ENCODE assay signal across 15 cellular contexts in the genomic region with DNA sequence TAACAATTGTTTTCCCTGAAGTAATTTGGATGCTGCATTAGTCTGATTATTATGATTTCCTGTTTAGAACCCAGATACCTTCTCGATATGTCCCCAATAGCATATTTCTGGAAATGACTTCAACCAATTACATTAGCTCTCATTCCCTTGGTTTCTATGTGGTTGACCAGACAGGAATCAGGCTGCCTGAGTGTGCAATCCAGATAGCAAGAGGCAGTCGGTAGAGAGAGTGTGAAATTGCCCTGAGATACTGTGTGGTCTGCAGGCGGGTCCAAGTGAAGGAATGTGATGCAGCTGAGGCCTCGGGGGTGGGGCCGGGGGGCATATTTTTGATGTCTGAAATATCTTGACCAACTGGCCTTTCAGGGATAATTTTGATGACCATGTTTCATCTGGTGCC.
A peak's percentile ranks its signal among the peaks of the same experiment; 100 is the strongest.
DNase-seq lines count a peak whose midpoint lies in the region; ATAC-seq and TF ChIP-seq lines count a peak whose summit lies in the region.
"Had no signal": no experiment of that assay in that cellular context is flagged by ENCODE, and none has a peak within 500 bp of the region (broad histone marks: within the 10 kb centered on the region; RNA-seq: fewer than 3 reads in every experiment).

No MANE protein-coding gene starts in this region.

- H3K4me3 Mint-ChIP-seq in immature natural killer cell: no peak overlapping the region
- H3K4me3 Mint-ChIP-seq: B cell had no signal

- peak overlapping the region; percentile 5 for H3K18ac ChIP-seq in neuronal stem cell (ENCODE audit: low read length)

- no peak overlapping the region for H3K23ac ChIP-seq in neuronal stem cell (ENCODE audit: low read depth, low read length, poor library complexity)

- H2AK5ac ChIP-seq in neuronal stem cell (ENCODE audit: low read depth, low read length): no peak overlapping the region

- no TSS peak for BruUV-seq in PC-3 (replicated peaks; lab: Mats Ljungman, UMichigan)
- no TSS peak for BruUV-seq in mammary epithelial cell (replicated peaks; lab: Mats Ljungman, UMichigan)

- no peaks in the 10 kb centered on the region for H3K79me2 ChIP-seq in PC-3 (ENCODE audit: low read length)
- H3K79me2 ChIP-seq in mammary epithelial cell (ENCODE audit: insufficient read depth, low read length): no peaks in the 10 kb centered on the region
- no peaks in the 10 kb centered on the region for H3K79me2 ChIP-seq in Karpas-422 (ENCODE audit: low read length)

- H2BK15ac ChIP-seq in neuronal stem cell (ENCODE audit: low read length): no peak overlapping the region

- H3K27me3 ChIP-seq in PC-3 (ENCODE audit: low read length): no peaks in the 10 kb centered on the region
- no peaks in the 10 kb centered on the region for H3K27me3 ChIP-seq in mammary epithelial cell (ENCODE audit: insufficient read depth, low read length)
- H3K27me3 ChIP-seq in neuronal stem cell (ENCODE audit: control insufficient read depth in 3 of 3, insufficient read depth in 3 of 3, low read depth in 1 of 3, low read length in 3 of 3): no peaks in the 10 kb centered on the region
- H3K27me3 ChIP-seq in Karpas-422 (ENCODE audit: low read length): no peaks in the 10 kb centered on the region
- H3K27me3 ChIP-seq: upper lobe of right lung had no signal

- no peak for ATAC-seq in PC-3
- ATAC-seq: upper lobe of right lung had no signal

- no peak overlapping the region for H2BK120ac ChIP-seq in neuronal stem cell (ENCODE audit: low read depth, low read length)

- H3K4me1 ChIP-seq in PC-3 (ENCODE audit: insufficient read depth, low read length): peaks cover 44% of the 10 kb centered on the region
- peaks cover 52% of the 10 kb centered on the region for H3K4me1 ChIP-seq in mammary epithelial cell (ENCODE audit: insufficient read depth, low read length)
- peaks cover 23 to 31% of the 10 kb centered on the region in 2 donors for H3K4me1 ChIP-seq in neuronal stem cell (ENCODE audit: control insufficient read depth in 2 of 2, insufficient read depth in 1 of 2, low read depth in 1 of 2, low read length in 2 of 2)
- H3K4me1 ChIP-seq in Karpas-422 (ENCODE audit: low read length): peaks cover 53% of the 10 kb centered on the region
- H3K4me1 ChIP-seq: prostate gland had no signal

- H3K9me3 ChIP-seq in PC-3 (ENCODE audit: low read length) (no peaks in the 10 kb centered on the region), mammary epithelial cell (replicated peaks; ENCODE audit: insufficient read depth, low read length) (no peaks in the 10 kb centered on the region), neuronal stem cell (replicated peaks in 1 of 2; ENCODE audit: control insufficient read depth in 2 of 2, insufficient read depth in 1 of 2, low read depth in 1 of 2, low read length in 2 of 2) (no peaks in the 10 kb centered on the region), Karpas-422 (ENCODE audit: low read length) (no peaks in the 10 kb centered on the region)
- H3K9me3 ChIP-seq: prostate gland, upper lobe of right lung had no signal

- intact Hi-C loops in PC-3 (cut with micrococcal nuclease): no loop called here
- intact Hi-C loops in mammary epithelial cell (cut with micrococcal nuclease): loop anchor here (1.0 to 5.0 kb wide), 5 partner anchors 35 to 159 kb away; no protein-coding TSS in a partner anchor

- no peaks in the 10 kb centered on the region for H3K9me2 ChIP-seq in PC-3 (replicated peaks; ENCODE audit: low read length)
- no peaks in the 10 kb centered on the region for H3K9me2 ChIP-seq in Karpas-422 (replicated peaks; ENCODE audit: insufficient read depth, low read length)

- H4K91ac ChIP-seq in neuronal stem cell (ENCODE audit: low read depth, low read length, poor library complexity): no peak overlapping the region

- DNase-seq in EL (peak; percentile 71), PC-3 (no peak), mammary epithelial cell (no peak), neuronal stem cell (ENCODE audit: low spot score) (no peak), putamen (ENCODE audit: low spot score) (no peak), DMS79 treated with DMSO at 0.1 percent for 48 hours (lab: John Stamatoyannopoulos, UW) (no peak), immature natural killer cell (no peak), Karpas-422 (no peak)
- DNase-seq: activated T-cell treated with anti-CD3 and anti-CD28 coated beads, Interleukin-2, amount 50 U/mL, for 1 hour; DND-41; GOT3; midbrain; upper lobe of right lung had no signal

- no peak overlapping the region for H4K8ac ChIP-seq in neuronal stem cell (ENCODE audit: low read depth, low read length)

- H3K4me3 ChIP-seq in PC-3 (ENCODE audit: low read length) (no peak overlapping the region), mammary epithelial cell (replicated peaks in 1 of 3; ENCODE audit: insufficient read depth in 1 of 3, low read depth in 2 of 3, low read length in 3 of 3) (no peak overlapping the region), neuronal stem cell (ENCODE audit: low read length in 2 of 2) (no peak overlapping the region), Karpas-422 (ENCODE audit: low read length) (no peak overlapping the region)
- H3K4me3 ChIP-seq: prostate gland, upper lobe of right lung had no signal

- H3K27ac ChIP-seq in PC-3 (ENCODE audit: low read length) (no peak overlapping the region), mammary epithelial cell (ENCODE audit: insufficient read depth, low read depth, low read length) (peak overlapping the region; percentile 65), neuronal stem cell (replicated peaks; ENCODE audit: low read length) (no peak overlapping the region), Karpas-422 (ENCODE audit: low read length) (no peak overlapping the region)
- H3K27ac ChIP-seq: prostate gland, upper lobe of right lung had no signal

- H3K4ac ChIP-seq in neuronal stem cell (ENCODE audit: low read length): no peak overlapping the region

- no peak overlapping the region for H2BK5ac ChIP-seq in neuronal stem cell (ENCODE audit: low read length)

- in situ Hi-C loops in mammary epithelial cell (cut with MboI; ENCODE audit: low sequenced_read_pairs in 2 of 2): loop anchor here (10.0 kb wide), 2 partner anchors 109 to 181 kb away; no protein-coding TSS in a partner anchor

- dilution Hi-C loops in mammary epithelial cell (cut with HindIII; ENCODE audit: low sequenced_read_pairs): no loop called here

- H3K79me1 ChIP-seq in neuronal stem cell (ENCODE audit: low read depth, low read length): no peaks in the 10 kb centered on the region

- WGBS in mammary epithelial cell (ENCODE audit: low coverage, missing lambda C conversion rate): 30% methylated on average over 5 of the region's 5 CpGs
- no CpG with 5 or more reads among the region's 5 CpGs for WGBS in neuronal stem cell (ENCODE audit: extremely low coverage in 2 of 2, insufficient read length in 2 of 2, insufficient replicate concordance in 1 of 2), 2 donors

- H3K27me3 Mint-ChIP-seq in immature natural killer cell (ENCODE audit: low read depth in 3 of 3): peaks cover 0 to 5% (median 3%) of the 10 kb centered on the region in 3 donors

- no peaks in the 10 kb centered on the region for H3F3A ChIP-seq in PC-3 (ENCODE audit: low read length, unreplicated experiment)

- CTCF ChIA-PET in PC-3 (lab: Charles Lee): interaction anchor here (0.7 kb wide), 1 partner anchor 173 kb away, joined by 3 read pairs; no protein-coding TSS in a partner anchor
- CTCF ChIA-PET in mammary epithelial cell (lab: Charles Lee; ENCODE audit: low non-redundant PET): interaction anchor here (0.6 to 0.7 kb wide), 3 partner anchors 157 to 198 kb away, joined by 3 to 4 read pairs (median 3); a partner anchor contains a TSS

- H3K4me2 ChIP-seq in PC-3 (ENCODE audit: low read length) (0 out of 2 replicates have a peak overlapping the region, but pooled peaks have one; percentile 6), mammary epithelial cell (ENCODE audit: insufficient read depth, low read depth, low read length) (no peak overlapping the region), neuronal stem cell (ENCODE audit: insufficient read depth, low read length, poor library complexity, severe bottlenecking) (no peak overlapping the region), Karpas-422 (ENCODE audit: low read depth, low read length, poor library complexity, severe bottlenecking) (no peak overlapping the region)

- TF ChIP-seq CTCF in PC-3 (conservative IDR thresholded peaks at IDR 0.05; ENCODE audit: low read depth, low read length): no peak
- no peak for TF ChIP-seq CTCF in mammary epithelial cell (conservative IDR thresholded peaks at IDR 0.05 in 1 of 2, IDR thresholded peaks at IDR 0.05 in 1 of 2; ENCODE audit: extremely low read depth in 1 of 2, insufficient read depth in 1 of 2, low read depth in 1 of 2, low read length in 2 of 2)

- H3K14ac ChIP-seq in neuronal stem cell (ENCODE audit: low read length): no peak overlapping the region

- H4K20me1 ChIP-seq in PC-3 (ENCODE audit: low read length): no peaks in the 10 kb centered on the region
- H4K20me1 ChIP-seq in mammary epithelial cell (ENCODE audit: insufficient read depth, low read length): no peaks in the 10 kb centered on the region
- no peaks in the 10 kb centered on the region for H4K20me1 ChIP-seq in Karpas-422 (ENCODE audit: insufficient read depth, low read depth, low read length)

- H3K4me1 Mint-ChIP-seq in immature natural killer cell: no peaks in the 10 kb centered on the region

- peaks cover 0 to 2% (median 0%) of the 10 kb centered on the region in 6 donors for H3K9me3 Mint-ChIP-seq in immature natural killer cell

- H2AFZ ChIP-seq in PC-3 (ENCODE audit: low read length): 0 out of 2 replicates have a peak overlapping the region, but pooled peaks have one; percentile 3
- peak overlapping the region; percentile 41 for H2AFZ ChIP-seq in mammary epithelial cell (ENCODE audit: low read depth, low read length)
- H2AFZ ChIP-seq in neuronal stem cell (ENCODE audit: low read length): no peak overlapping the region
- no peak overlapping the region for H2AFZ ChIP-seq in Karpas-422 (ENCODE audit: low read length)

- no peaks in the 10 kb centered on the region for H3K36me3 Mint-ChIP-seq in immature natural killer cell

- POLR2A ChIA-PET in PC-3 (lab: Charles Lee; ENCODE audit: unreplicated experiment): no interaction called here

- H3K27ac Mint-ChIP-seq in immature natural killer cell: no peak overlapping the region
- H3K27ac Mint-ChIP-seq: B cell had no signal

- H3K36me3 ChIP-seq in PC-3 (ENCODE audit: low read depth, low read length) (no peaks in the 10 kb centered on the region), mammary epithelial cell (ENCODE audit: insufficient read depth, low read length) (no peaks in the 10 kb centered on the region), neuronal stem cell (replicated peaks in 1 of 2; ENCODE audit: control insufficient read depth in 2 of 2, insufficient read depth in 2 of 2, low read length in 2 of 2) (no peaks in the 10 kb centered on the region), Karpas-422 (ENCODE audit: insufficient read depth, low read length) (no peaks in the 10 kb centered on the region)
- H3K36me3 ChIP-seq: prostate gland, upper lobe of right lung had no signal

- no peak overlapping the region for H2BK12ac ChIP-seq in neuronal stem cell (ENCODE audit: low read length)

- no peak overlapping the region for H3K9ac ChIP-seq in PC-3 (ENCODE audit: low read length)
- H3K9ac ChIP-seq in mammary epithelial cell (ENCODE audit: insufficient read depth, low read length): peak overlapping the region; percentile 16
- no peak overlapping the region for H3K9ac ChIP-seq in neuronal stem cell (ENCODE audit: low read depth, low read length, poor library complexity)
- no peak overlapping the region for H3K9ac ChIP-seq in Karpas-422 (ENCODE audit: low read length)

Comparison
In these comparisons a context has a peak if more than half of its experiments do, and no peak if none do; other contexts are left out.
1. H2AFZ ChIP-seq: peak in PC-3 (single experiment) and mammary epithelial cell (single experiment); none in neuronal stem cell (single experiment) and Karpas-422 (single experiment).